Comparison of ENCODE assay signal across 17 cellular contexts in genomic region chr3:128313936-128314335, GRCh38.
DNase-seq lines count a peak whose midpoint lies in the region; ATAC-seq and TF ChIP-seq lines count a peak whose summit lies in the region.
"Had no signal": no experiment of that assay in that cellular context is flagged by ENCODE, and none has a peak within 500 bp of the region (broad histone marks: within the 10 kb centered on the region; RNA-seq: fewer than 3 reads in every experiment).

No MANE protein-coding gene starts in this region.

- H2BK5ac ChIP-seq in H9 (ENCODE audit: insufficient read length, low read length) (no peak overlapping the region), mesenchymal stem cell (ENCODE audit: low read depth, low read length, poor library complexity, severe bottlenecking) (no peak overlapping the region)

- no peaks in the 10 kb centered on the region for H3K27me3 Mint-ChIP-seq in CD4-positive, CD25-positive, alpha-beta regulatory T cell
- H3K27me3 Mint-ChIP-seq in H9 (ENCODE audit: low read depth) = no peaks in the 10 kb centered on the region; the same call in none of the 2 replicates

- H4K5ac ChIP-seq in H9 (ENCODE audit: insufficient read length, low read depth, low read length) = no peak overlapping the region

- no peak overlapping the region for H3K4me3 ChIP-seq in CD4-positive, CD25-positive, alpha-beta regulatory T cell (ENCODE audit: low read depth, low read length)
- H3K4me3 ChIP-seq in mesenchymal stem cell (ENCODE audit: insufficient read depth in 1 of 2, low read depth in 1 of 2, low read length in 2 of 2) (no peak overlapping the region), hepatocyte (no peak overlapping the region), Peyer's patch (no peak overlapping the region)
- H3K4me3 ChIP-seq: GM12878, SK-N-MC had no signal

- H2BK15ac ChIP-seq in H9 (ENCODE audit: low read depth, low read length) (no peak overlapping the region), mesenchymal stem cell (ENCODE audit: low read depth, poor library complexity, severe bottlenecking) (no peak overlapping the region)

- H2AK5ac ChIP-seq in H9 (ENCODE audit: insufficient read length, low read length) (no peak overlapping the region), mesenchymal stem cell (ENCODE audit: low read length, severe bottlenecking) (no peak overlapping the region)

- no peak overlapping the region for H2BK20ac ChIP-seq in H9 (ENCODE audit: low read depth, low read length, poor library complexity, severe bottlenecking)

- H3K18ac ChIP-seq in H9 (ENCODE audit: insufficient read length, low read depth, low read length) (no peak overlapping the region), mesenchymal stem cell (ENCODE audit: low read depth in 1 of 2, low read length in 2 of 2) (no peak overlapping the region)

- H3K79me1 ChIP-seq in H9 (ENCODE audit: insufficient read depth, low read depth, low read length, poor library complexity, severe bottlenecking) = no peaks in the 10 kb centered on the region
- H3K79me1 ChIP-seq in mesenchymal stem cell (replicated peaks; ENCODE audit: low read length, poor library complexity, severe bottlenecking) = no peaks in the 10 kb centered on the region

- H3K4me1 Mint-ChIP-seq in CD4-positive, CD25-positive, alpha-beta regulatory T cell = peaks cover 0 to 73% (median 23%) of the 10 kb centered on the region in 4 donors
- no peaks in the 10 kb centered on the region; a peak in 1 of 4 replicates for H3K4me1 Mint-ChIP-seq in H9

- no peak overlapping the region for H2BK12ac ChIP-seq in H9 (ENCODE audit: insufficient read length, low read depth, low read length)
- H2BK12ac ChIP-seq in mesenchymal stem cell (ENCODE audit: low read length in 2 of 2) = no peak overlapping the region

- peak overlapping the region; percentile 21 to 94 (median 56) for H3K27ac Mint-ChIP-seq in CD4-positive, CD25-positive, alpha-beta regulatory T cell
- H3K27ac Mint-ChIP-seq in H9 = no peak overlapping the region

- H3K4me2 ChIP-seq in H9 (ENCODE audit: insufficient read depth, insufficient read length, low read length) = no peak overlapping the region
- H3K4me2 ChIP-seq in mesenchymal stem cell (ENCODE audit: low read length, poor library complexity, severe bottlenecking) = no peak overlapping the region
- H3K4me2 ChIP-seq in hepatocyte = no peak overlapping the region

- TF ChIP-seq POLR2A in Peyer's patch (IDR thresholded peaks at IDR 0.05) = no peak

- H3K14ac ChIP-seq in H9 (ENCODE audit: insufficient read depth, low read length) = no peak overlapping the region
- H3K14ac ChIP-seq in mesenchymal stem cell (ENCODE audit: low read length in 2 of 2) = no peak overlapping the region

- H4K20me1 ChIP-seq in H9 (ENCODE audit: control insufficient read depth, insufficient read depth, insufficient read length) = peaks cover 2% of the 10 kb centered on the region
- H4K20me1 ChIP-seq in hepatocyte (ENCODE audit: insufficient read depth, poor library complexity, severe bottlenecking) = no peaks in the 10 kb centered on the region

- H4K91ac ChIP-seq in H9 (ENCODE audit: insufficient read length, low read depth, low read length) (no peak overlapping the region), mesenchymal stem cell (ENCODE audit: low read length) (no peak overlapping the region)

- no peaks in the 10 kb centered on the region for H3K27me3 ChIP-seq in CD4-positive, CD25-positive, alpha-beta regulatory T cell (ENCODE audit: control insufficient read depth, insufficient read depth, low read length)
- H3K27me3 ChIP-seq in H9 (ENCODE audit: insufficient read depth, low read length) (no peaks in the 10 kb centered on the region), mesenchymal stem cell (ENCODE audit: control insufficient read depth in 1 of 2, insufficient read depth in 1 of 2, low read length in 2 of 2) (peaks cover 0 to 3% of the 10 kb centered on the region in 2 experiments), hepatocyte (no peaks in the 10 kb centered on the region), Peyer's patch (no peaks in the 10 kb centered on the region)

- no peaks in the 10 kb centered on the region for H3K9me3 ChIP-seq in CD4-positive, CD25-positive, alpha-beta regulatory T cell (ENCODE audit: control insufficient read depth in 2 of 2, low read length in 2 of 2)
- no peaks in the 10 kb centered on the region for H3K9me3 ChIP-seq in H9 (ENCODE audit: control insufficient read depth, low read depth, low read length)
- H3K9me3 ChIP-seq in mesenchymal stem cell (ENCODE audit: control insufficient read depth, low read length) = no peaks in the 10 kb centered on the region
- H3K9me3 ChIP-seq in hepatocyte (ENCODE audit: low read depth) = no peaks in the 10 kb centered on the region
- H3K9me3 ChIP-seq in Peyer's patch = no peaks in the 10 kb centered on the region

- no peak overlapping the region for H3T11ph ChIP-seq in H9 (ENCODE audit: low read length)

- H3K9ac ChIP-seq in H9 (ENCODE audit: extremely low read depth, insufficient read length, low read length) (no peak overlapping the region), mesenchymal stem cell (ENCODE audit: low read length) (no peak overlapping the region)

- H3K56ac ChIP-seq in H9 (ENCODE audit: insufficient read length, low read depth, low read length) = no peak overlapping the region

- no peaks in the 10 kb centered on the region for H3K9me2 ChIP-seq in hepatocyte (replicated peaks; ENCODE audit: insufficient read depth)

- WGBS in H9 (ENCODE audit: extremely low coverage, insufficient read length, low lambda C conversion rate) = no CpG with 5 or more reads among the region's 2 CpGs
- WGBS in mesenchymal stem cell = 43% methylated on average over 1 of the region's 2 CpGs
- 61% methylated on average over 2 of the region's 2 CpGs for WGBS in hepatocyte (ENCODE audit: low lambda C conversion rate, missing lambda C conversion rate)

- H2BK120ac ChIP-seq in H9 (ENCODE audit: low read depth, low read length, poor library complexity, severe bottlenecking) = no peak overlapping the region
- no peak overlapping the region for H2BK120ac ChIP-seq in mesenchymal stem cell (ENCODE audit: low read depth, low read length)

- DNase-seq in NCI-H510A treated with DMSO at 0.1 percent for 48 hours (lab: John Stamatoyannopoulos, UW) (peak; percentile 33), NCI-H510A (lab: John Stamatoyannopoulos, UW) (no peak), H9 (peak; percentile 4), mesenchymal stem cell (peak; percentile 6), hepatocyte (ENCODE audit: low spot score) (no peak), Peyer's patch (no peak)
- DNase-seq in CD4-positive, CD25-positive, alpha-beta regulatory T cell = no peak
- DNase-seq: AML-193, HCEC 1CT, MV-4-11, NCI-H1436 treated with DMSO at 0.1 percent for 48 hours, NCI-H2081, NCI-H2227 treated with DMSO at 0.1 percent for 48 hours, NCI-H526 treated with DMSO at 0.1 percent for 48 hours, PC-3 had no signal

- H3K79me2 ChIP-seq in H9 (ENCODE audit: insufficient read depth, low read length) = no peaks in the 10 kb centered on the region
- H3K79me2 ChIP-seq in hepatocyte = no peaks in the 10 kb centered on the region

- H2AFZ ChIP-seq in H9 (ENCODE audit: low read length) (no peak overlapping the region), mesenchymal stem cell (ENCODE audit: low read depth, low read length) (no peak overlapping the region), hepatocyte (no peak overlapping the region)

- peaks cover 3% of the 10 kb centered on the region for H3K36me3 ChIP-seq in CD4-positive, CD25-positive, alpha-beta regulatory T cell (ENCODE audit: control insufficient read depth, insufficient read depth, low read length)
- H3K36me3 ChIP-seq in mesenchymal stem cell (ENCODE audit: control insufficient read depth in 1 of 2, insufficient read depth in 2 of 2, low read depth in 1 of 2, low read length in 2 of 2) (peaks cover 0 to 19% of the 10 kb centered on the region in 2 experiments), hepatocyte (replicated peaks; ENCODE audit: insufficient read depth, low read depth) (no peaks in the 10 kb centered on the region), Peyer's patch (no peaks in the 10 kb centered on the region)

- H3K36me3 Mint-ChIP-seq in CD4-positive, CD25-positive, alpha-beta regulatory T cell = peaks cover 19% of the 10 kb centered on the region
- H3K36me3 Mint-ChIP-seq in H9 (ENCODE audit: insufficient read depth in 1 of 3, low read depth in 3 of 3) = no peaks in the 10 kb centered on the region; a peak in 1 of 7 replicates

- H4K8ac ChIP-seq in H9 (replicated peaks; ENCODE audit: insufficient read length, low read depth, low read length) (no peak overlapping the region), mesenchymal stem cell (ENCODE audit: low read length) (no peak overlapping the region)

- H3K23me2 ChIP-seq in H9 (ENCODE audit: insufficient read length, low read depth, low read length, poor library complexity, severe bottlenecking) = no peaks in the 10 kb centered on the region

- H3K9me3 Mint-ChIP-seq in CD4-positive, CD25-positive, alpha-beta regulatory T cell = peaks cover 0 to under 1% (median 0%) of the 10 kb centered on the region in 7 donors
- no peaks in the 10 kb centered on the region for H3K9me3 Mint-ChIP-seq in H9

- H3K23ac ChIP-seq in H9 (ENCODE audit: insufficient read length, low read depth, low read length) (no peak overlapping the region), mesenchymal stem cell (ENCODE audit: low read length in 2 of 2) (no peak overlapping the region)

- TF ChIP-seq CTCF in H9 (conservative IDR thresholded peaks at IDR 0.05) = no peak
- TF ChIP-seq CTCF in hepatocyte (IDR thresholded peaks at IDR 0.05; ENCODE audit: poor library complexity) = no peak
- TF ChIP-seq CTCF in Peyer's patch (IDR thresholded peaks at IDR 0.05) = no peak

- H3K4me3 Mint-ChIP-seq in CD4-positive, CD25-positive, alpha-beta regulatory T cell = peak overlapping the region in 1 of 4 donors; percentile 7
- no peak overlapping the region for H3K4me3 Mint-ChIP-seq in H9

- H3K27ac ChIP-seq in CD4-positive, CD25-positive, alpha-beta regulatory T cell (ENCODE audit: insufficient read depth, low read length, poor library complexity, severe bottlenecking) = no peak overlapping the region
- no peak overlapping the region for H3K27ac ChIP-seq in H9 (ENCODE audit: insufficient read length, low read depth, low read length)
- H3K27ac ChIP-seq in mesenchymal stem cell (ENCODE audit: low read length, poor library complexity, severe bottlenecking) = no peak overlapping the region
- H3K27ac ChIP-seq in hepatocyte = no peak overlapping the region
- H3K27ac ChIP-seq in Peyer's patch = no peak overlapping the region
- H3K27ac ChIP-seq: SK-N-MC had no signal

- H3K4ac ChIP-seq in H9 (ENCODE audit: low read depth, low read length) = no peak overlapping the region
- no peak overlapping the region for H3K4ac ChIP-seq in mesenchymal stem cell (ENCODE audit: low read depth in 1 of 2, low read length in 2 of 2)

- peaks cover 44% of the 10 kb centered on the region for H3K4me1 ChIP-seq in CD4-positive, CD25-positive, alpha-beta regulatory T cell (ENCODE audit: control insufficient read depth, insufficient read depth, low read length, poor library complexity, severe bottlenecking)
- H3K4me1 ChIP-seq in H9 (ENCODE audit: insufficient read depth, low read length) = no peaks in the 10 kb centered on the region
- no peaks in the 10 kb centered on the region for H3K4me1 ChIP-seq in mesenchymal stem cell (ENCODE audit: control insufficient read depth, insufficient read depth, low read depth, low read length)
- H3K4me1 ChIP-seq in hepatocyte (ENCODE audit: insufficient read depth) = peaks cover 10% of the 10 kb centered on the region
- peaks cover 0 to 6% (median 0%) of the 10 kb centered on the region in 4 donors for H3K4me1 ChIP-seq in Peyer's patch

- no peak for ATAC-seq in CD4-positive, CD25-positive, alpha-beta regulatory T cell (ENCODE audit: low read depth in 2 of 2)
- ATAC-seq: GM12878, PC-3 had no signal

Comparison
In these comparisons a context has a peak if more than half of its experiments do, and no peak if none do; other contexts are left out.
1. DNase-seq: peak in NCI-H510A treated with DMSO at 0.1 percent for 48 hours (single experiment), H9 (single experiment) and mesenchymal stem cell (single experiment); none in NCI-H510A (single experiment), CD4-positive, CD25-positive, alpha-beta regulatory T cell (0 of 3), hepatocyte (single experiment) and Peyer's patch (0 of 3).
2. H3K27ac Mint-ChIP-seq: peak in CD4-positive, CD25-positive, alpha-beta regulatory T cell (3 of 3); none in H9 (0 of 3).